Comparison of ENCODE assay signal across 8 cellular contexts in the genomic region with DNA sequence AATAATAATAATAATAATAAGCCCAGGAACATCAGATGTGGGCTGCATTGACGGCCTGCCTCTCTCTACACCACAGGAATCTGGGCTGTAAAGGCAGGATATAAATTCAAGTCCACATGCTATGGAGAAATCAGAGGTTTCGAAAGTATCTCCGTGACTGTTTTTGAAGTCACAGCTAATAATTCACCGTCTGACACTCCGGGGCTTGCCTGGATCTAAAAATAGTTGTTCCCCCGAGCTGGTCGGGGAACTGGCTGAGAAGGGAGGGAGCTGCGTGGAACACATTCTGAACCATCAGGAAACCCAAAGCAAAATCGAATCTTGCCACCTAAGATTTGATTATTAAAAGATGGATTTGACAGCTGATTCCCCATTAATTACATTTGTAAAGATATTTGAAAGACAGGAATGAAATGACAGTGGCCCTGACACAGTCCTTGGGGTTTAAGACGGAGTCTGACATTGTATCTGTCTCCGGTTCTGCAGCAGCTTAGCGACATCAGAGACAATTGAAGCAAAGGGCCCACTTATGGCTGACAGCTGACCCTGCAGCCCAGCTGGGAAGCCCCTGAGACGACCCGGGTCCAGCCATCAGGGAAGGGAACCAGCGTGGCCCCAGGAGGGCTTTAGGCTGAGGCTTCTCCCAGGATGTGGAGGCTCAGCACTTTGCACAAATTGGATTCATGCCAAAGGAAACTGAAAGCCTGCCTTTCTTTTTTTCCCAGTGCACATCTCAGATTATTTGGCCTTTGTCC. TPM values are rescaled to one million over a fixed set of nuclear protein-coding genes. Genes with fewer than 3 reads are reported as not detected.
DNase-seq lines count a peak whose midpoint lies in the region; ATAC-seq and TF ChIP-seq lines count a peak whose summit lies in the region.

No MANE protein-coding gene starts in this region.

- no peaks in the 10 kb centered on the region for H3K36me3 Mint-ChIP-seq in activated naive CD4-positive, alpha-beta T cell treated with anti-CD3 and anti-CD28 coated beads, Interleukin-2, amount 50 U/mL, for 72 hours

- peaks cover 59% of the 10 kb centered on the region for H3K4me1 ChIP-seq in BLaER1
- H3K4me1 ChIP-seq in mucosa of stomach (ENCODE audit: control insufficient read depth, insufficient read depth, low read length), result peaks cover 30% of the 10 kb centered on the region

- H3K9me3 ChIP-seq in BLaER1 (no peaks in the 10 kb centered on the region), mucosa of stomach (ENCODE audit: control insufficient read depth, low read length) (no peaks in the 10 kb centered on the region)

- peak; percentile 70 for ATAC-seq in HG03108 (IDR thresholded peaks at IDR 0.05; ENCODE audit: unreplicated experiment)
- ATAC-seq in activated naive CD4-positive, alpha-beta T cell treated with anti-CD3 and anti-CD28 coated beads, Interleukin-2, amount 50 U/mL, for 72 hours, result no peak

- TF ChIP-seq CTCF in choroid plexus epithelial cell (conservative IDR thresholded peaks at IDR 0.05; ENCODE audit: low read depth, low read length), result no peak

- peak overlapping the region; percentile 23; the same call in 1 of the 2 replicates for H3K27ac ChIP-seq in BLaER1

- peak overlapping the region; percentile 84 for H3K4me2 ChIP-seq in BLaER1

- H3K9ac ChIP-seq in BLaER1, result peak overlapping the region; percentile 20; the same call in 1 of the 2 replicates
- H3K9ac ChIP-seq in mucosa of stomach (ENCODE audit: low read length), result peak overlapping the region; percentile 45

- H3K4me3 ChIP-seq in BLaER1, result peak overlapping the region; percentile 4; the same call in 1 of the 2 replicates
- no peak overlapping the region for H3K4me3 ChIP-seq in choroid plexus epithelial cell (ENCODE audit: low read depth, low read length)
- H3K4me3 ChIP-seq in mucosa of stomach (ENCODE audit: low read length), result no peak overlapping the region

- no peak overlapping the region for H3K27ac Mint-ChIP-seq in activated naive CD4-positive, alpha-beta T cell treated with anti-CD3 and anti-CD28 coated beads, Interleukin-2, amount 50 U/mL, for 72 hours

- no peaks in the 10 kb centered on the region for H3K27me3 ChIP-seq in BLaER1
- no peaks in the 10 kb centered on the region for H3K27me3 ChIP-seq in mucosa of stomach (ENCODE audit: control insufficient read depth, insufficient read depth, low read length)

- DNase-seq in choroid plexus epithelial cell (ENCODE audit: low read depth) (peak; percentile 90), NCI-H526 (lab: John Stamatoyannopoulos, UW) (no peak), NCI-H2029 (lab: John Stamatoyannopoulos, UW) (no peak)
- no peak for DNase-seq in stimulated activated CD4-positive, alpha-beta T cell treated with anti-CD3 and anti-CD28 coated beads, Interleukin-4, amount 100 ng/mL, for 1 hour
- no peak for DNase-seq in activated naive CD4-positive, alpha-beta T cell treated with anti-CD3 and anti-CD28 coated beads, Interleukin-2, amount 50 U/mL, for 72 hours (ENCODE audit: low spot score in 2 of 2)

- no peaks in the 10 kb centered on the region for H4K20me1 ChIP-seq in BLaER1

- H3K36me3 ChIP-seq in BLaER1 (no peaks in the 10 kb centered on the region), mucosa of stomach (ENCODE audit: control insufficient read depth, insufficient read depth, low read length) (no peaks in the 10 kb centered on the region)

- no peaks in the 10 kb centered on the region for H3K9me3 Mint-ChIP-seq in activated naive CD4-positive, alpha-beta T cell treated with anti-CD3 and anti-CD28 coated beads, Interleukin-2, amount 50 U/mL, for 72 hours

RNA-seq across cellular contexts. Expression of a gene that starts 35.2 kb away (rescaled TPM):
- 100 to 1,000 TPM in 1 of 2 donors, 10 to 100 TPM in 1; 85.2 to 126 TPM for total RNA-seq in activated naive CD4-positive, alpha-beta T cell treated with anti-CD3 and anti-CD28 coated beads, Interleukin-2, amount 50 U/mL, for 72 hours
